ENCODE assay signal across 17 cellular contexts in the genomic region with DNA sequence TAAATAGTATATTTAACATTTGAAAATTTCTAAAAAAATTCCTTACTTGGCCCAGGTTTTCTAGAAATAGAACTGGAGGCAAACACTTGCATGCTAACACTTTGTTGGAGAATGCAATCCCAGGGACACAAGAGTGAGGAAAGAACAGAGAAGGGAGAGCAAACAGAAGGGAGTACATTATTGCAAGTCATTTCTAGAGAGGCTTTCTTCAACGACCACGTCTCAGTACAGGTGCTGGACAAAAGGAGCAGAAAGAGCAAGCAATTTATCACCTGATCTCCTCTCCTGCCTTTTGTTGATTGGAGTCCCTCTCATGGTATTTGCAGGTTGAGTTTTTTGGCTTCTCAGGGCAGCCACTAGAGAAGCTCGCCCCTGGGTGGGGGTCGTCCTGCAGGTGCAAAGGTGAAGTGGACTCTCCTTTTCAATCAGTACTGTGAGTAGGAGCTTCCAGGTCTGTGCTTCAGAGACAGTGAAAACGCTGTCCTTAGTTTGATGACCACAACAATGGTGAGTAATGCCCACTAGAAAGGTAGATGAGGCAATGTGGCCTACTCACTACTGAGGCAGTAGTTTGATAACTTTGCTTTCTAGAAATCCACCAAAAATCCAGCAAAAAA. TPM values are rescaled to one million over a fixed set of nuclear protein-coding genes. Genes with fewer than 3 reads are reported as not detected.
A peak's percentile ranks its signal among the peaks of the same experiment; 100 is the strongest.
DNase-seq lines count a peak whose midpoint lies in the region; ATAC-seq, FAIRE-seq and TF ChIP-seq lines count a peak whose summit lies in the region.
"Had no signal": no experiment of that assay in that cellular context is flagged by ENCODE, and none has a peak within 500 bp of the region (broad histone marks: within the 10 kb centered on the region; RNA-seq: fewer than 3 reads in every experiment).

No MANE protein-coding gene starts in this region.

- H3K79me2 ChIP-seq in SK-N-SH (ENCODE audit: insufficient read depth) (peaks cover 26% of the 10 kb centered on the region), K562 (ENCODE audit: control insufficient read depth, insufficient read depth, low read length) (peaks cover 100% of the 10 kb centered on the region)

- H3K36me3 ChIP-seq in SK-N-SH (replicated peaks in 1 of 2; ENCODE audit: control insufficient read depth in 1 of 2, insufficient read depth in 2 of 2, low read length in 1 of 2) (no peaks in the 10 kb centered on the region), K562 (ENCODE audit: control insufficient read depth, insufficient read depth, low read length) (peaks cover 75% of the 10 kb centered on the region), uterus (no peaks in the 10 kb centered on the region)

- H3K4me2 ChIP-seq in SK-N-SH (0 out of 2 replicates have a peak overlapping the region, but pooled peaks have one; percentile 86), K562 (ENCODE audit: insufficient read depth, low read length) (peak overlapping the region; percentile 89)

- H3K9me3 ChIP-seq in SK-N-SH (no peaks in the 10 kb centered on the region), K562 (replicated peaks; ENCODE audit: control insufficient read depth, insufficient read depth, low read depth, low read length) (no peaks in the 10 kb centered on the region), uterus (no peaks in the 10 kb centered on the region)

- no peak for TF ChIP-seq POLR2A in K562 (conservative IDR thresholded peaks at IDR 0.05)
- no peak for TF ChIP-seq POLR2A in uterus (IDR thresholded peaks at IDR 0.05)

- no peaks in the 10 kb centered on the region for H3K9me3 Mint-ChIP-seq in mesothelial cell of epicardium
- H3K9me3 Mint-ChIP-seq: endodermal cell had no signal

- BruUV-seq in K562 (replicated peaks; lab: Mats Ljungman, UMichigan) = no TSS peak

- H4K20me1 ChIP-seq in SK-N-SH (ENCODE audit: insufficient read depth) = no peaks in the 10 kb centered on the region
- H4K20me1 ChIP-seq in K562 (replicated peaks; ENCODE audit: control insufficient read depth, insufficient read depth, low read length) = no peaks in the 10 kb centered on the region

- no peak for TF ChIP-seq RAD21 in SK-N-SH (IDR thresholded peaks at IDR 0.05; ENCODE audit: low read length)
- TF ChIP-seq RAD21 in K562 (CRISPR knock-in tag; conservative IDR thresholded peaks at IDR 0.05 in 1 of 2, IDR thresholded peaks at IDR 0.05 in 1 of 2) = no peak

- no peak for FAIRE-seq in K562 (lab: Jason Lieb, UNC)
- FAIRE-seq: A204.1 had no signal

- H3K9me2 ChIP-seq in SK-N-SH = no peaks in the 10 kb centered on the region

- H3K27ac Mint-ChIP-seq in mesothelial cell of epicardium = peak overlapping the region; percentile 62
- H3K27ac Mint-ChIP-seq: endodermal cell had no signal

- WGBS in SK-N-SH (ENCODE audit: low lambda C conversion rate) = 66% methylated on average over 5 of the region's 5 CpGs
- 0% methylated on average over 5 of the region's 5 CpGs for WGBS in K562 (ENCODE audit: insufficient coverage, low coverage, missing lambda C conversion rate)

- H3K36me3 Mint-ChIP-seq in mesothelial cell of epicardium = no peaks in the 10 kb centered on the region

- no peak for TF ChIP-seq CTCF in SK-N-SH (IDR thresholded peaks at IDR 0.05)
- no peak for TF ChIP-seq CTCF in K562 (IDR thresholded peaks at IDR 0.05 in 2 of 3, conservative IDR thresholded peaks at IDR 0.05 in 1 of 3; ENCODE audit: insufficient read depth in 2 of 3, low read depth in 1 of 3, low read length in 3 of 3)
- TF ChIP-seq CTCF in mesothelial cell of epicardium (IDR thresholded peaks at IDR 0.05; ENCODE audit: unreplicated experiment) = no peak
- no peak for TF ChIP-seq CTCF in uterus (IDR thresholded peaks at IDR 0.05)

- H3K27me3 ChIP-seq in SK-N-SH (ENCODE audit: insufficient read depth) (no peaks in the 10 kb centered on the region), K562 (ENCODE audit: control insufficient read depth in 2 of 2, insufficient read depth in 2 of 2, low read length in 2 of 2) (no peaks in the 10 kb centered on the region), uterus (no peaks in the 10 kb centered on the region)

- DNase-seq in SK-N-SH (no peak), K562 (ENCODE audit: extremely low read depth in 1 of 4, low spot score in 3 of 4) (peak in 2 of 4 experiments; percentile 49 to 70), mesothelial cell of epicardium (ENCODE audit: low spot score in 2 of 2, unreplicated experiment in 2 of 2) (no peak), uterus (no peak), NCI-H345 treated with DMSO at 0.1 percent for 48 hours (lab: John Stamatoyannopoulos, UW; ENCODE audit: unreplicated experiment) (no peak)
- DNase-seq: activated CD4-positive, CD25-positive, alpha-beta regulatory T cell treated with anti-CD3 and anti-CD28 coated beads, Interleukin-2, amount 50 U/mL, for 72 hours; activated naive CD4-positive, alpha-beta T cell treated with anti-CD3 and anti-CD28 coated beads, Interleukin-2, amount 50 U/mL, for 16 hours; caudate nucleus; endodermal cell; GDM1; head of caudate nucleus; NCI-H226 had no signal

- H3K9ac ChIP-seq in SK-N-SH (no peak overlapping the region), K562 (ENCODE audit: insufficient read depth in 1 of 2, low read depth in 2 of 2, low read length in 2 of 2) (peak overlapping the region; percentile 87 to 89)

- H2AFZ ChIP-seq in SK-N-SH (ENCODE audit: low read depth) (no peak overlapping the region), K562 (ENCODE audit: low read depth, low read length) (no peak overlapping the region)

- peaks cover 44% of the 10 kb centered on the region for H3K4me1 Mint-ChIP-seq in mesothelial cell of epicardium

- POLR2A ChIA-PET in SK-N-SH (lab: Yijun Ruan, JAX) = no interaction called here
- POLR2A ChIA-PET in K562 (lab: Yijun Ruan, JAX) = interaction anchor here (0.6 kb wide), 1 partner anchor 76 kb away, joined by 4 read pairs; no protein-coding TSS in a partner anchor

- no peak overlapping the region for H3K4me3 ChIP-seq in SK-N-SH (ENCODE audit: low read depth in 2 of 2, low read length in 1 of 2)
- H3K4me3 ChIP-seq in K562 = peak overlapping the region; percentile 63
- H3K4me3 ChIP-seq in uterus = no peak overlapping the region

- TF ChIP-seq EP300 in SK-N-SH (IDR thresholded peaks at IDR 0.05; ENCODE audit: borderline replicate concordance in 1 of 2, low read depth in 1 of 2, low read length in 1 of 2) (no peak), K562 (IDR thresholded peaks at IDR 0.05; ENCODE audit: low read length) (peak; percentile 2)

- ATAC-seq in SK-N-SH treated with all-trans-retinoic acid at 6 μM for 48 hours = no peak
- peak; percentile 42 for ATAC-seq in K562
- ATAC-seq in HG03097 (IDR thresholded peaks at IDR 0.05; ENCODE audit: low FRiP score, unreplicated experiment) = no peak
- ATAC-seq in GM21528 (IDR thresholded peaks at IDR 0.05; ENCODE audit: low FRiP score, unreplicated experiment) = no peak

- intact Hi-C loops in K562 (cut with micrococcal nuclease) (loop anchor here (1.0 to 5.0 kb wide), 4 partner anchors 45 to 1086 kb away; no protein-coding TSS in a partner anchor), uterus (cut with DNase I; ENCODE audit: low total_unique reads) (no loop called here)

- H3K27ac ChIP-seq in SK-N-SH (ENCODE audit: low read depth in 2 of 2, low read length in 1 of 2) = no peak overlapping the region; a peak in 2 of 4 replicates
- peak overlapping the region; percentile 78 for H3K27ac ChIP-seq in K562 (ENCODE audit: extremely low read depth, low read depth, low read length)
- peak overlapping the region; percentile 56 to 96 for H3K27ac ChIP-seq in uterus

- peaks cover 26% of the 10 kb centered on the region for H3F3A ChIP-seq in SK-N-SH (replicated peaks; ENCODE audit: insufficient read depth)

- H3K4me3 Mint-ChIP-seq in mesothelial cell of epicardium = peak overlapping the region; percentile 9
- H3K4me3 Mint-ChIP-seq: endodermal cell had no signal

- in situ Hi-C loops in K562 (cut with MboI) = no loop called here

- H3K27me3 Mint-ChIP-seq in mesothelial cell of epicardium (ENCODE audit: low read depth) = peaks cover 29% of the 10 kb centered on the region

- no peaks in the 10 kb centered on the region for H3K9me1 ChIP-seq in K562 (ENCODE audit: control insufficient read depth, insufficient read depth, low read length)

- peaks cover 35 to 38% of the 10 kb centered on the region in 2 experiments; a peak in 3 of 4 replicates for H3K4me1 ChIP-seq in SK-N-SH (ENCODE audit: control insufficient read depth in 1 of 2, insufficient read depth in 2 of 2, low read depth in 1 of 2, low read length in 1 of 2)
- peaks cover 6 to 27% of the 10 kb centered on the region in 2 experiments for H3K4me1 ChIP-seq in K562 (replicated peaks in 1 of 2; ENCODE audit: control insufficient read depth in 2 of 2, insufficient read depth in 2 of 2, low read length in 2 of 2)
- H3K4me1 ChIP-seq in uterus = peaks cover 0 to 8% of the 10 kb centered on the region in 2 donors

- CTCF ChIA-PET in SK-N-SH (lab: Yijun Ruan, JAX) = interaction anchor here (2.4 kb wide), 1 partner anchor 88 kb away, joined by 9 read pairs; no protein-coding TSS in a partner anchor
- CTCF ChIA-PET in K562 (lab: Yijun Ruan, JAX; ENCODE audit: low intra/inter-chr PET ratio) = interaction anchor here (8.5 kb wide), 1 partner anchor 85 kb away, joined by 129 read pairs; no protein-coding TSS in a partner anchor

RNA-seq across cellular contexts. Expression of gene CPED1, which starts 5.2 kb away (rescaled TPM):
- 4.4 and 4.8 TPM in 2 replicates for polyA plus RNA-seq in SK-N-SH (2012; rRNA removed)
- polyA plus RNA-seq in SK-N-SH (2012; cell fraction: cytosol; rRNA removed) = 5.4 and 6.5 TPM in 2 replicates
- 6.0 and 6.2 TPM in 2 replicates for polyA plus RNA-seq in SK-N-SH (2012; cell fraction: nucleus; rRNA removed)
- 894 and 1,629 TPM in 2 replicates for total RNA-seq in K562 (2011; cell fraction: chromatin; rRNA removed; ENCODE audit: low replicate concordance)
- total RNA-seq in K562 (2011; cell fraction: nucleolus; rRNA removed) = 336 and 368 TPM in 2 replicates
- total RNA-seq in K562 (2011; cell fraction: nucleoplasm; rRNA removed) = 603 and 625 TPM in 2 replicates
- 228 and 247 TPM in 2 replicates for total RNA-seq in K562 (2014; rRNA removed)
- 393 and 413 TPM in 2 replicates for total RNA-seq in K562 (2014; rRNA removed; fragmentation: Illumina TruSeq; extraction: Trizol)
- 254 and 267 TPM in 2 replicates for total RNA-seq in K562 (2015; rRNA removed; fragmentation: Illumina TruSeq; extraction: Trizol)
- 290 and 301 TPM in 2 replicates for total RNA-seq in K562 (2021)
- 205 and 316 TPM in 2 replicates for polyA plus RNA-seq in K562 (2011; rRNA removed)
- 91.5 and 147 TPM in 2 replicates for polyA plus RNA-seq in K562 (2011; cell fraction: cytosol; rRNA removed)
- polyA plus RNA-seq in K562 (2011; cell fraction: nucleus; rRNA removed) = 211 and 239 TPM in 2 replicates
- polyA plus RNA-seq in K562 (2012) = 152 and 202 TPM in 2 replicates
- 288 and 329 TPM in 2 replicates for polyA plus RNA-seq in K562 (2014; fragmentation: Illumina TruSeq; extraction: Trizol)
- polyA plus RNA-seq in K562 (2014; fragmentation: Nextera tagmentation; extraction: Ambion mirVana) = 100 to 1,000 TPM; 221 to 292 TPM
- polyA plus RNA-seq in K562 (2014; rRNA removed) = 195 and 210 TPM in 2 replicates
- 717 and 810 TPM in 2 replicates for polyA minus RNA-seq in K562 (2011; rRNA and poly(A)+ RNA removed)
- polyA minus RNA-seq in K562 (2011; cell fraction: cytosol; rRNA and poly(A)+ RNA removed) = 96.8 and 138 TPM in 2 replicates
- 704 and 866 TPM in 2 replicates for polyA minus RNA-seq in K562 (2011; cell fraction: nucleus; rRNA and poly(A)+ RNA removed)
- total RNA-seq in mesothelial cell of epicardium = 23.9 to 26.4 TPM (median 25.6 TPM) in 3 replicates
- total RNA-seq in uterus = 100 to 1,000 TPM in 1 of 4 donors, 10 to 100 TPM in 3; 47.4 to 194 (median 59.2) TPM
- total RNA-seq: OCI-LY7 had no signal

RNA-seq across cellular contexts. Expression of gene ING3, which starts 43.1 kb away (rescaled TPM):
- polyA plus RNA-seq in SK-N-SH (2012; rRNA removed) = 8.3 and 12.5 TPM in 2 replicates
- polyA plus RNA-seq in SK-N-SH (2012; cell fraction: cytosol; rRNA removed) = 11.8 and 15.3 TPM in 2 replicates
- 7.1 and 19.0 TPM in 2 replicates for polyA plus RNA-seq in SK-N-SH (2012; cell fraction: nucleus; rRNA removed)
- total RNA-seq in K562 (2011; cell fraction: chromatin; rRNA removed; ENCODE audit: low replicate concordance) = 16.8 and 65.4 TPM in 2 replicates
- 11.8 and 15.3 TPM in 2 replicates for total RNA-seq in K562 (2011; cell fraction: nucleolus; rRNA removed)
- 29.0 and 51.5 TPM in 2 replicates for total RNA-seq in K562 (2011; cell fraction: nucleoplasm; rRNA removed)
- 19.8 and 22.8 TPM in 2 replicates for total RNA-seq in K562 (2014; rRNA removed)
- 50.4 and 59.3 TPM in 2 replicates for total RNA-seq in K562 (2014; rRNA removed; fragmentation: Illumina TruSeq; extraction: Trizol)
- 38.8 and 43.9 TPM in 2 replicates for total RNA-seq in K562 (2015; rRNA removed; fragmentation: Illumina TruSeq; extraction: Trizol)
- total RNA-seq in K562 (2021) = 37.0 and 38.1 TPM in 2 replicates
- 38.2 and 54.6 TPM in 2 replicates for polyA plus RNA-seq in K562 (2011; rRNA removed)
- polyA plus RNA-seq in K562 (2011; cell fraction: cytosol; rRNA removed) = 8.1 and 14.7 TPM in 2 replicates
- polyA plus RNA-seq in K562 (2011; cell fraction: nucleus; rRNA removed) = 19.7 and 49.3 TPM in 2 replicates
- 34.5 and 42.1 TPM in 2 replicates for polyA plus RNA-seq in K562 (2012)
- polyA plus RNA-seq in K562 (2014; fragmentation: Illumina TruSeq; extraction: Trizol) = 50.3 and 58.0 TPM in 2 replicates
- polyA plus RNA-seq in K562 (2014; fragmentation: Nextera tagmentation; extraction: Ambion mirVana) = 100 to 1,000 TPM; 216 to 233 TPM
- polyA plus RNA-seq in K562 (2014; rRNA removed) = 36.0 and 43.8 TPM in 2 replicates
- polyA minus RNA-seq in K562 (2011; rRNA and poly(A)+ RNA removed) = 54.3 and 56.3 TPM in 2 replicates
- 12.3 and 13.2 TPM in 2 replicates for polyA minus RNA-seq in K562 (2011; cell fraction: cytosol; rRNA and poly(A)+ RNA removed)
- polyA minus RNA-seq in K562 (2011; cell fraction: nucleus; rRNA and poly(A)+ RNA removed) = 27.2 and 55.6 TPM in 2 replicates
- 19.2 to 22.7 TPM (median 20.2 TPM) in 3 replicates for total RNA-seq in mesothelial cell of epicardium
- total RNA-seq in uterus = 10 to 100 TPM; 16.4 to 37.7 (median 21.3) TPM

Comparison
In these comparisons a context has a peak if more than half of its experiments do, and no peak if none do; other contexts are left out.
1. H3K27ac ChIP-seq: peak in K562 (single experiment) and uterus (2 of 2); none in SK-N-SH (0 of 2).
2. Of the 27 proteins assayed by ChIP-seq in both K562 and SK-N-SH: peak only in K562: EP300, POLR2AphosphoS5, REST and TAF1; only in SK-N-SH: none; in both: none; in neither: 21; mixed calls (peak in some experiments, not most) for 2.